Comparison of ENCODE assay signal across 12 cellular contexts in genomic region chr10:95837783-95838182, GRCh38.
DNase-seq lines count a peak whose midpoint lies in the region; ATAC-seq lines count a peak whose summit lies in the region.
"Had no signal": no experiment of that assay in that cellular context is flagged by ENCODE, and none has a peak within 500 bp of the region (broad histone marks: within the 10 kb centered on the region; RNA-seq: fewer than 3 reads in every experiment).

No MANE protein-coding gene starts in this region.

- H3K4me1 Mint-ChIP-seq in activated CD4-positive, alpha-beta T cell treated with anti-CD3 and anti-CD28 coated beads, Interleukin-2, amount 10 ng/mL, durations not matched to agents 24 days and 14 days = peaks cover 54% of the 10 kb centered on the region
- H3K4me1 Mint-ChIP-seq in activated T-helper 17 cell treated with anti-CD3 and anti-CD28 coated beads, Interleukin-2, amount 50 U/mL, for 72 hours = no peaks in the 10 kb centered on the region

- no peak overlapping the region for H3K4me3 ChIP-seq in stomach smooth muscle (ENCODE audit: low read length in 2 of 2)

- DNase-seq in activated CD4-positive, alpha-beta T cell treated with anti-CD3 and anti-CD28 coated beads, Interleukin-2, amount 10 ng/mL, durations not matched to agents 24 days and 14 days = no peak
- DNase-seq in activated CD4-positive, alpha-beta T cell treated with anti-CD3 and anti-CD28 coated beads for 1 hour = no peak
- DNase-seq in RKO (ENCODE audit: low spot score) = no peak
- DNase-seq in posterior cingulate gyrus = no peak
- DNase-seq: 8988T; activated naive CD8-positive, alpha-beta T cell treated with anti-CD3 and anti-CD28 coated beads, Interleukin-2, amount 10 ng/mL, durations not matched to agents 7 days and 5 days had no signal

- H3K27ac ChIP-seq in stomach smooth muscle (ENCODE audit: low read length) = peak overlapping the region; percentile 66

- H3K9me3 Mint-ChIP-seq in activated CD4-positive, alpha-beta T cell treated with anti-CD3 and anti-CD28 coated beads, Interleukin-2, amount 10 ng/mL, durations not matched to agents 24 days and 14 days = peaks cover 4% of the 10 kb centered on the region
- H3K9me3 Mint-ChIP-seq in activated T-helper 17 cell treated with anti-CD3 and anti-CD28 coated beads, Interleukin-2, amount 50 U/mL, for 72 hours = no peaks in the 10 kb centered on the region
- H3K9me3 Mint-ChIP-seq: mesothelial cell of epicardium had no signal

- no peak overlapping the region for H3K9ac ChIP-seq in stomach smooth muscle (ENCODE audit: low read length in 2 of 2)

- H3K4me1 ChIP-seq in stomach smooth muscle (ENCODE audit: control insufficient read depth, insufficient read depth, low read length) = peaks cover 8% of the 10 kb centered on the region

- no peaks in the 10 kb centered on the region for H3K27me3 ChIP-seq in stomach smooth muscle (ENCODE audit: control insufficient read depth in 1 of 2, insufficient read depth in 2 of 2, low read length in 2 of 2)

- H3K36me3 Mint-ChIP-seq in activated CD4-positive, alpha-beta T cell treated with anti-CD3 and anti-CD28 coated beads, Interleukin-2, amount 10 ng/mL, durations not matched to agents 24 days and 14 days (ENCODE audit: low read depth) = peaks cover 10% of the 10 kb centered on the region
- H3K36me3 Mint-ChIP-seq in activated T-helper 17 cell treated with anti-CD3 and anti-CD28 coated beads, Interleukin-2, amount 50 U/mL, for 72 hours (ENCODE audit: low read depth) = no peaks in the 10 kb centered on the region
- H3K36me3 Mint-ChIP-seq: mesothelial cell of epicardium had no signal

- peak overlapping the region; percentile 47 for H3K4me3 Mint-ChIP-seq in activated CD4-positive, alpha-beta T cell treated with anti-CD3 and anti-CD28 coated beads, Interleukin-2, amount 10 ng/mL, durations not matched to agents 24 days and 14 days
- no peak overlapping the region for H3K4me3 Mint-ChIP-seq in activated T-helper 17 cell treated with anti-CD3 and anti-CD28 coated beads, Interleukin-2, amount 50 U/mL, for 72 hours
- H3K4me3 Mint-ChIP-seq: activated naive CD8-positive, alpha-beta T cell treated with anti-CD3 and anti-CD28 coated beads, Interleukin-2, amount 10 ng/mL, durations not matched to agents 7 days and 5 days; mesothelial cell of epicardium had no signal

- no peaks in the 10 kb centered on the region for H3K27me3 Mint-ChIP-seq in activated CD4-positive, alpha-beta T cell treated with anti-CD3 and anti-CD28 coated beads, Interleukin-2, amount 10 ng/mL, durations not matched to agents 24 days and 14 days
- no peaks in the 10 kb centered on the region for H3K27me3 Mint-ChIP-seq in activated T-helper 17 cell treated with anti-CD3 and anti-CD28 coated beads, Interleukin-2, amount 50 U/mL, for 72 hours
- H3K27me3 Mint-ChIP-seq: activated naive CD8-positive, alpha-beta T cell treated with anti-CD3 and anti-CD28 coated beads, Interleukin-2, amount 10 ng/mL, durations not matched to agents 7 days and 5 days had no signal

- intact Hi-C loops in activated CD4-positive, alpha-beta T cell treated with anti-CD3 and anti-CD28 coated beads, Interleukin-2, amount 10 ng/mL, durations not matched to agents 24 days and 14 days (cut with micrococcal nuclease) = no loop called here
- intact Hi-C loops in posterior cingulate gyrus (cut with DNase I) = no loop called here

- no peaks in the 10 kb centered on the region for H3K9me3 ChIP-seq in stomach smooth muscle (ENCODE audit: control insufficient read depth in 2 of 2, low read length in 2 of 2)

- ATAC-seq in HG03139 (IDR thresholded peaks at IDR 0.05; ENCODE audit: unreplicated experiment) (peak; percentile 40), HG03039 (IDR thresholded peaks at IDR 0.05; ENCODE audit: unreplicated experiment) (no peak)
- ATAC-seq in activated T-helper 17 cell treated with anti-CD3 and anti-CD28 coated beads, Interleukin-2, amount 50 U/mL, for 72 hours (replicated peaks) = no peak
- ATAC-seq: SK-N-SH treated with all-trans-retinoic acid at 6 μM for 48 hours had no signal

- peaks cover 0 to under 1% of the 10 kb centered on the region in 2 donors for H3K36me3 ChIP-seq in stomach smooth muscle (ENCODE audit: control insufficient read depth in 2 of 2, insufficient read depth in 2 of 2, low read length in 2 of 2)

- peak overlapping the region; percentile 82 for H3K27ac Mint-ChIP-seq in activated CD4-positive, alpha-beta T cell treated with anti-CD3 and anti-CD28 coated beads, Interleukin-2, amount 10 ng/mL, durations not matched to agents 24 days and 14 days
- H3K27ac Mint-ChIP-seq in activated T-helper 17 cell treated with anti-CD3 and anti-CD28 coated beads, Interleukin-2, amount 50 U/mL, for 72 hours = peak overlapping the region; percentile 11
- H3K27ac Mint-ChIP-seq: activated naive CD8-positive, alpha-beta T cell treated with anti-CD3 and anti-CD28 coated beads, Interleukin-2, amount 10 ng/mL, durations not matched to agents 7 days and 5 days; mesothelial cell of epicardium had no signal
